Comparison of ENCODE assay signal across 9 cellular contexts in genomic region chr21:33212159-33212851, GRCh38. TPM values are rescaled to one million over a fixed set of nuclear protein-coding genes. Genes with fewer than 3 reads are reported as not detected.
DNase-seq lines count a peak whose midpoint lies in the region; ATAC-seq and TF ChIP-seq lines count a peak whose summit lies in the region.
"Had no signal": no experiment of that assay in that cellular context is flagged by ENCODE, and none has a peak within 500 bp of the region (broad histone marks: within the 10 kb centered on the region; RNA-seq: fewer than 3 reads in every experiment).

No MANE protein-coding gene starts in this region.

- H3K56ac ChIP-seq in H9 (ENCODE audit: insufficient read length, low read depth, low read length), result no peak overlapping the region

- no peak overlapping the region for H4K91ac ChIP-seq in H9 (ENCODE audit: insufficient read length, low read depth, low read length)

- H3K4me1 ChIP-seq in H9 (ENCODE audit: insufficient read depth, low read length), result no peaks in the 10 kb centered on the region
- H3K4me1 ChIP-seq in SJCRH30, result peaks cover 33% of the 10 kb centered on the region

- H4K5ac ChIP-seq in H9 (ENCODE audit: insufficient read length, low read depth, low read length), result no peak overlapping the region

- H3K36me3 Mint-ChIP-seq in H9 (ENCODE audit: insufficient read depth in 1 of 3, low read depth in 3 of 3), result peaks cover 2 to 11% (median 9%) of the 10 kb centered on the region in 3 experiments; a peak in 5 of 7 replicates
- H3K36me3 Mint-ChIP-seq: brain had no signal

- H3K18ac ChIP-seq in H9 (ENCODE audit: insufficient read length, low read depth, low read length), result no peak overlapping the region

- no peak overlapping the region for H3K4ac ChIP-seq in H9 (ENCODE audit: low read depth, low read length)

- H3K27ac Mint-ChIP-seq in H9, result peak overlapping the region in 2 of 3 experiments; percentile 46 to 78; a peak in 3 of 7 replicates

- TF ChIP-seq CTCF in H9 (conservative IDR thresholded peaks at IDR 0.05) (no peak), GM13977 (IDR thresholded peaks at IDR 0.05; ENCODE audit: extremely low read depth, insufficient read depth, missing control alignments) (no peak)

- H2AFZ ChIP-seq in H9 (ENCODE audit: low read length), result no peak overlapping the region

- peaks cover 8% of the 10 kb centered on the region for H3K27me3 Mint-ChIP-seq in H9 (ENCODE audit: low read depth)

- no peak overlapping the region for H2BK12ac ChIP-seq in H9 (ENCODE audit: insufficient read length, low read depth, low read length)

- H3K14ac ChIP-seq in H9 (ENCODE audit: insufficient read depth, low read length), result no peak overlapping the region

- no peak for DNase-seq in H9
- DNase-seq in SJCRH30, result peak; percentile 60 to 80
- peak; percentile 17 for DNase-seq in skeletal muscle cell (ENCODE audit: low read depth)
- DNase-seq in 8988T, result no peak
- DNase-seq in GM13977 (ENCODE audit: low spot score), result no peak
- no peak for DNase-seq in COLO668 (lab: John Stamatoyannopoulos, UW; ENCODE audit: unreplicated experiment)

- H3K4me2 ChIP-seq in H9 (ENCODE audit: insufficient read depth, insufficient read length, low read length), result no peak overlapping the region

- H3K27me3 ChIP-seq in H9 (ENCODE audit: insufficient read depth, low read length) (no peaks in the 10 kb centered on the region), SJCRH30 (no peaks in the 10 kb centered on the region)

- H3K4me3 ChIP-seq in SJCRH30 (peak overlapping the region; percentile 35), skeletal muscle cell (ENCODE audit: low read depth, low read length) (peak overlapping the region; percentile 11)

- peak; percentile 60 for ATAC-seq in esophagus mucosa
- ATAC-seq: Panc1 had no signal

- no peak overlapping the region for H3K27ac ChIP-seq in H9 (ENCODE audit: insufficient read length, low read depth, low read length)
- H3K27ac ChIP-seq in SJCRH30, result peak overlapping the region; percentile 50

- H3K23ac ChIP-seq in H9 (ENCODE audit: insufficient read length, low read depth, low read length), result no peak overlapping the region

- H3K79me1 ChIP-seq in H9 (ENCODE audit: insufficient read depth, low read depth, low read length, poor library complexity, severe bottlenecking), result no peaks in the 10 kb centered on the region

- WGBS in H9 (ENCODE audit: extremely low coverage, insufficient read length, low lambda C conversion rate), result no CpG with 5 or more reads among the region's 8 CpGs

- no peak overlapping the region for H4K8ac ChIP-seq in H9 (replicated peaks; ENCODE audit: insufficient read length, low read depth, low read length)

- no peak overlapping the region for H3T11ph ChIP-seq in H9 (ENCODE audit: low read length)

- H2BK15ac ChIP-seq in H9 (ENCODE audit: low read depth, low read length), result no peak overlapping the region

- H3K4me3 Mint-ChIP-seq in H9, result no peak overlapping the region
- H3K4me3 Mint-ChIP-seq: brain had no signal

- peaks cover 20 to 23% of the 10 kb centered on the region in 2 experiments for H3K4me1 Mint-ChIP-seq in H9

- H3K9me3 ChIP-seq in H9 (ENCODE audit: control insufficient read depth, low read depth, low read length) (no peaks in the 10 kb centered on the region), SJCRH30 (replicated peaks) (0 out of 2 replicates have a peak, but pooled peaks cover 4% of the 10 kb centered on the region)

- no peaks in the 10 kb centered on the region for H3K36me3 ChIP-seq in SJCRH30

- H2AK5ac ChIP-seq in H9 (ENCODE audit: insufficient read length, low read length), result no peak overlapping the region

- no peak overlapping the region for H2BK20ac ChIP-seq in H9 (ENCODE audit: low read depth, low read length, poor library complexity, severe bottlenecking)

- H3K23me2 ChIP-seq in H9 (ENCODE audit: insufficient read length, low read depth, low read length, poor library complexity, severe bottlenecking), result no peaks in the 10 kb centered on the region

- H2BK120ac ChIP-seq in H9 (ENCODE audit: low read depth, low read length, poor library complexity, severe bottlenecking), result no peak overlapping the region

- in situ Hi-C loops in GM13977 (cut with MboI; ENCODE audit: low pct_unique_long_range_greater_than_20kb, low sequenced_read_pairs, unreplicated experiment), result no loop called here

- H2BK5ac ChIP-seq in H9 (ENCODE audit: insufficient read length, low read length), result no peak overlapping the region

- H4K20me1 ChIP-seq in H9 (ENCODE audit: control insufficient read depth, insufficient read depth, insufficient read length), result no peaks in the 10 kb centered on the region

- H3K9me3 Mint-ChIP-seq in H9, result peaks cover 9 to 15% of the 10 kb centered on the region in 2 experiments

- H3K9ac ChIP-seq in H9 (ENCODE audit: extremely low read depth, insufficient read length, low read length), result no peak overlapping the region

- H3K79me2 ChIP-seq in H9 (ENCODE audit: insufficient read depth, low read length), result no peaks in the 10 kb centered on the region

RNA-seq across cellular contexts. Expression of gene IFNAR2, which starts 17.4 kb away (rescaled TPM):
- total RNA-seq in H9 (2021) (13.6 and 14.4 TPM in 2 replicates), esophagus mucosa (7.7 TPM)
- total RNA-seq in SJCRH30 (2014; rRNA removed; shearing (Covaris generic)), result 13.1 and 17.7 TPM in 2 replicates

RNA-seq across cellular contexts. Expression of gene IL10RB, which starts 53.9 kb away (rescaled TPM):
- total RNA-seq in H9 (2021) (3.1 TPM in 2 replicates), esophagus mucosa (27.5 TPM)
- total RNA-seq in SJCRH30 (2014; rRNA removed; shearing (Covaris generic)), result 7.0 and 8.8 TPM in 2 replicates

Comparison
In these comparisons a context has a peak if more than half of its experiments do, and no peak if none do; other contexts are left out.
1. DNase-seq: peak in SJCRH30 (2 of 2) and skeletal muscle cell (single experiment); none in H9 (single experiment), 8988T (single experiment), GM13977 (single experiment) and COLO668 (single experiment).